Comparison of ENCODE assay signal across 29 cellular contexts in genomic region chr2:92073815-92074548, GRCh38.
DNase-seq lines count a peak whose midpoint lies in the region; FAIRE-seq and TF ChIP-seq lines count a peak whose summit lies in the region.
"Had no signal": no experiment of that assay in that cellular context is flagged by ENCODE, and none has a peak within 500 bp of the region (broad histone marks: within the 10 kb centered on the region; RNA-seq: fewer than 3 reads in every experiment).

No MANE protein-coding gene starts in this region.

- no peak overlapping the region for H3K27ac Mint-ChIP-seq in activated naive CD4-positive, alpha-beta T cell treated with anti-CD3 and anti-CD28 coated beads, Interleukin-2, amount 10 ng/mL, durations not matched to agents 7 days and 5 days
- no peak overlapping the region for H3K27ac Mint-ChIP-seq in osteocyte (ENCODE audit: unreplicated experiment)
- H3K27ac Mint-ChIP-seq: activated CD4-positive, alpha-beta memory T cell treated with anti-CD3 and anti-CD28 coated beads for 36 hours; activated naive CD4-positive, alpha-beta T cell treated with anti-CD3 and anti-CD28 coated beads for 36 hours; brain; CD4-positive, alpha-beta T cell; progenitor cell of endocrine pancreas; T-helper 2 cell treated with Interferon-gamma antibody and Interleukin-4, amounts not matched to agents 5 μg/mL and 100 μg/mL, for 36 hours had no signal

- TF ChIP-seq CTCF in osteocyte (IDR thresholded peaks at IDR 0.05), result no peak

- H3K4me1 Mint-ChIP-seq in activated naive CD4-positive, alpha-beta T cell treated with anti-CD3 and anti-CD28 coated beads, Interleukin-2, amount 10 ng/mL, durations not matched to agents 7 days and 5 days, result no peaks in the 10 kb centered on the region
- H3K4me1 Mint-ChIP-seq in osteocyte (ENCODE audit: unreplicated experiment), result no peaks in the 10 kb centered on the region
- H3K4me1 Mint-ChIP-seq: brain had no signal

- peak; percentile 3 for DNase-seq in activated naive CD4-positive, alpha-beta T cell treated with anti-CD3 and anti-CD28 coated beads, Interleukin-2, amount 50 U/mL, for 16 hours
- DNase-seq in activated naive CD4-positive, alpha-beta T cell treated with anti-CD3 and anti-CD28 coated beads, Interleukin-2, amount 10 ng/mL, durations not matched to agents 7 days and 5 days, result no peak
- DNase-seq in iPS-NIHi11 (ENCODE audit: low spot score) (peak; percentile 0), osteocyte (ENCODE audit: extremely low spot score, unreplicated experiment) (peak; percentile 75), urothelium cell line (ENCODE audit: low spot score) (peak; percentile 6), cerebellar nuclear complex (lab: John Stamatoyannopoulos, UW) (no peak), NCI-H2029 treated with DMSO at 0.1 percent for 48 hours (lab: John Stamatoyannopoulos, UW) (no peak), DMS 273 treated with DMSO at 0.1 percent for 48 hours (lab: John Stamatoyannopoulos, UW) (no peak)
- DNase-seq: activated CD4-positive, alpha-beta memory T cell treated with anti-CD3 and anti-CD28 coated beads for 36 hours; activated CD4-positive, CD25-positive, alpha-beta regulatory T cell treated with anti-CD3 and anti-CD28 coated beads, Interleukin-2, amount 50 U/mL, for 72 hours; activated naive CD4-positive, alpha-beta T cell treated with anti-CD3 and anti-CD28 coated beads for 36 hours; AML-193; gastrocnemius medialis; Kasumi-1; left colon; mesendoderm; NCI-H1417 treated with DMSO at 0.1 percent for 48 hours; NCI-H2081 treated with DMSO at 0.1 percent for 48 hours; NCI-H2227 treated with DMSO at 0.1 percent for 48 hours; NCI-H526 treated with DMSO at 0.1 percent for 48 hours; SHP77 treated with DMSO at 0.1 percent for 48 hours; stimulated activated CD4-positive, alpha-beta T cell treated with anti-CD3 and anti-CD28 coated beads, Interleukin-4, amount 100 ng/mL, for 24 hours had no signal

- H3K27me3 Mint-ChIP-seq in activated naive CD4-positive, alpha-beta T cell treated with anti-CD3 and anti-CD28 coated beads, Interleukin-2, amount 10 ng/mL, durations not matched to agents 7 days and 5 days, result no peaks in the 10 kb centered on the region
- no peaks in the 10 kb centered on the region for H3K27me3 Mint-ChIP-seq in osteocyte (ENCODE audit: unreplicated experiment)
- H3K27me3 Mint-ChIP-seq: activated CD4-positive, alpha-beta memory T cell treated with anti-CD3 and anti-CD28 coated beads for 36 hours; brain; CD4-positive, alpha-beta T cell; progenitor cell of endocrine pancreas had no signal

- no peaks in the 10 kb centered on the region for H3K36me3 Mint-ChIP-seq in activated naive CD4-positive, alpha-beta T cell treated with anti-CD3 and anti-CD28 coated beads, Interleukin-2, amount 10 ng/mL, durations not matched to agents 7 days and 5 days
- H3K36me3 Mint-ChIP-seq in osteocyte (ENCODE audit: unreplicated experiment), result peaks cover 1% of the 10 kb centered on the region
- H3K36me3 Mint-ChIP-seq: brain had no signal

- no peak for FAIRE-seq in urothelium cell line (lab: Jason Lieb, UNC)
- FAIRE-seq: A204.1, endothelial cell of umbilical vein, GM12891 had no signal

- H3K9me3 Mint-ChIP-seq in activated naive CD4-positive, alpha-beta T cell treated with anti-CD3 and anti-CD28 coated beads, Interleukin-2, amount 10 ng/mL, durations not matched to agents 7 days and 5 days, result peaks cover 18% of the 10 kb centered on the region
- peaks cover 24% of the 10 kb centered on the region for H3K9me3 Mint-ChIP-seq in osteocyte (ENCODE audit: unreplicated experiment)

- H3K4me3 Mint-ChIP-seq in activated naive CD4-positive, alpha-beta T cell treated with anti-CD3 and anti-CD28 coated beads, Interleukin-2, amount 10 ng/mL, durations not matched to agents 7 days and 5 days, result no peak overlapping the region
- no peak overlapping the region for H3K4me3 Mint-ChIP-seq in osteocyte (ENCODE audit: unreplicated experiment)
- H3K4me3 Mint-ChIP-seq: activated CD4-positive, alpha-beta memory T cell treated with anti-CD3 and anti-CD28 coated beads for 36 hours; activated naive CD4-positive, alpha-beta T cell treated with anti-CD3 and anti-CD28 coated beads for 36 hours; brain; CD4-positive, alpha-beta T cell; T-helper 2 cell treated with Interferon-gamma antibody and Interleukin-4, amounts not matched to agents 5 μg/mL and 100 μg/mL, for 36 hours had no signal

- CTCF ChIA-PET in activated naive CD4-positive, alpha-beta T cell treated with anti-CD3 and anti-CD28 coated beads, Interleukin-2, amount 10 ng/mL, durations not matched to agents 7 days and 5 days (lab: Charles Lee), result no interaction called here

Comparison
In these comparisons a context has a peak if more than half of its experiments do, and no peak if none do; other contexts are left out.
1. DNase-seq: peak in activated naive CD4-positive, alpha-beta T cell treated with anti-CD3 and anti-CD28 coated beads, Interleukin-2, amount 50 U/mL, for 16 hours (single experiment), iPS-NIHi11 (single experiment), osteocyte (single experiment) and urothelium cell line (single experiment); none in activated naive CD4-positive, alpha-beta T cell treated with anti-CD3 and anti-CD28 coated beads, Interleukin-2, amount 10 ng/mL, durations not matched to agents 7 days and 5 days (single experiment), cerebellar nuclear complex (0 of 2), NCI-H2029 treated with DMSO at 0.1 percent for 48 hours (single experiment) and DMS 273 treated with DMSO at 0.1 percent for 48 hours (single experiment).